21 cellular contexts compared by ENCODE assay signal in the genomic region with DNA sequence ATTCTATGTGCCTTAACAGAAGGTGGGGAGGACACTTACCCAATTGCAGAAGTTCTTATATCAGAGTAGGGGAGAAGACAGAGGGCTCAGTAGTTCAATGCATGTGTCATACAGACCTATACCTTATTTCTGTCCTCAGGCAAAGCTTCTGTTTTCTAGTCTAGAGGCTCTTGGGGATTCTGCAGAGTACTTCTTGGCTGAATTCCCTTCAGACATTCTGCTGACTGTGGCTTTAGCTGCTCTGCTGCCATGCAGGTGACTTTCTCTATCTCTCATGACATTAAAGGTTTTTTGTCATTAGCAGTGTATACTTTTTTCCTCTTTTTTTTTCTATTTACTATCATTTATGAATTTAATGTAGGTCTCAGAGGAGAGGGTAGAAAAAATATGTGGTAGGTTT.
"Had no signal": no experiment of that assay in that cellular context is flagged by ENCODE, and none has a peak within 500 bp of the region (broad histone marks: within the 10 kb centered on the region; RNA-seq: fewer than 3 reads in every experiment).

No MANE protein-coding gene starts in this region.

- H3K4me3 ChIP-seq: coronary artery, hepatocyte, right atrium auricular region, stomach, thoracic aorta, transverse colon had no signal

- H3K4me1 ChIP-seq: right atrium auricular region, stomach, transverse colon had no signal

- H3K4me2 ChIP-seq: hepatocyte had no signal

- H3K36me3 ChIP-seq: right atrium auricular region, stomach, thoracic aorta, transverse colon had no signal

- H3K79me2 ChIP-seq: hepatocyte had no signal

- H3K4me3 Mint-ChIP-seq: endodermal cell, mesothelial cell of epicardium, natural killer cell, neural crest cell had no signal

- ATAC-seq: natural killer cell had no signal

- H3K27me3 ChIP-seq: hepatocyte, right atrium auricular region, stomach, transverse colon had no signal

- DNase-seq: effector CD4-positive, alpha-beta T cell; endodermal cell; erythroblast; foreskin melanocyte; head of caudate nucleus; kidney glomerular epithelial cell; mammary epithelial cell; natural killer cell; posterior cingulate gyrus; small intestine; stimulated activated CD4-positive, alpha-beta T cell treated with anti-CD3 and anti-CD28 coated beads, Interleukin-12 subunit alpha, Interleukin-12 subunit beta, amount 100 ng/mL, for 4 hours; stimulated activated naive CD4-positive, alpha-beta T cell; stomach; substantia nigra; transverse colon had no signal

- H3K36me3 Mint-ChIP-seq: mesothelial cell of epicardium, natural killer cell had no signal

- H3K27ac ChIP-seq: coronary artery, hepatocyte, right atrium auricular region, stomach, thoracic aorta, transverse colon had no signal

- H3K4me1 Mint-ChIP-seq: mesothelial cell of epicardium, natural killer cell, neural crest cell had no signal

- H3K9me3 Mint-ChIP-seq: neural crest cell had no signal

- H3K27ac Mint-ChIP-seq: endodermal cell, mesothelial cell of epicardium, natural killer cell had no signal
